ENCODE assay signal across 1 cellular context in the genomic region with DNA sequence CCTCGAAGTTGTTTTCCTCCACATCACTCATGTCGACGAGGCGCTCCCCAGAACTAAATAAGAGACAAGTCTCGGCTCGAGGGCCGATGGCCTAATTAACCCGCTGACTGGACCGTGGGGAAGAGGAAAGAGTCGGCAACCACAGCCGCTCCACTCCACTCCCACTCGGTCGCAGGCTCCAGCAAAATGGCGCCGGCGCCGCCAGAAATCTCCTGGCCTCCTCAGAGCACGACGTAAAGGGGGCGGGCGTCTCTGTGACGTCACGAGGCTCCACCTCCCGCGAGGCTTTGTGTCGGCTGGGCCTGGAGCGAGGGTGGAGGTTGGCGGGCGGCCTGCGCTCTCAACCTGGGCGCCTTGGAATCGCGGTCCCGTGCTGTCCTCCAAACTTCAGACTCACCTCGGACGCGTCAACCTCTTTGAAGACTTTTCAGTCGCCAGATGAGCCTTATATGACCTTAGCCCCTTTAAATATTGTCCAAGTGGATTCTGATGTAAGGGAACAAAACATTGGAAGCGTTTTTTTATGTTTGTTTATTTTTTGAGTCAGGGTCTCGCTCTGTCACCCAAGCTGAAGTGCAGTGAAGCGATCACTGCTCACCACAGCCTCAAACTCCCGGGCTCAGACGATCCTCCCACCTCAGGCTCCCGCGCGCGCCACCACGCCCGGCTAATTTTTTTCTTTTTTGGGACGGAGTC.
TF ChIP-seq lines count a peak whose summit lies in the region.

A gene (minus strand): TSS at position 188 of the 696 bp plus-strand sequence. CDS start 157 bp downstream, at position 31.

TF ChIP-seq in K562, 482 proteins besides CTCF, POLR2A, EP300 and RAD21 (continued from another document and continues in another):
- TF ChIP-seq, protein P1, sequence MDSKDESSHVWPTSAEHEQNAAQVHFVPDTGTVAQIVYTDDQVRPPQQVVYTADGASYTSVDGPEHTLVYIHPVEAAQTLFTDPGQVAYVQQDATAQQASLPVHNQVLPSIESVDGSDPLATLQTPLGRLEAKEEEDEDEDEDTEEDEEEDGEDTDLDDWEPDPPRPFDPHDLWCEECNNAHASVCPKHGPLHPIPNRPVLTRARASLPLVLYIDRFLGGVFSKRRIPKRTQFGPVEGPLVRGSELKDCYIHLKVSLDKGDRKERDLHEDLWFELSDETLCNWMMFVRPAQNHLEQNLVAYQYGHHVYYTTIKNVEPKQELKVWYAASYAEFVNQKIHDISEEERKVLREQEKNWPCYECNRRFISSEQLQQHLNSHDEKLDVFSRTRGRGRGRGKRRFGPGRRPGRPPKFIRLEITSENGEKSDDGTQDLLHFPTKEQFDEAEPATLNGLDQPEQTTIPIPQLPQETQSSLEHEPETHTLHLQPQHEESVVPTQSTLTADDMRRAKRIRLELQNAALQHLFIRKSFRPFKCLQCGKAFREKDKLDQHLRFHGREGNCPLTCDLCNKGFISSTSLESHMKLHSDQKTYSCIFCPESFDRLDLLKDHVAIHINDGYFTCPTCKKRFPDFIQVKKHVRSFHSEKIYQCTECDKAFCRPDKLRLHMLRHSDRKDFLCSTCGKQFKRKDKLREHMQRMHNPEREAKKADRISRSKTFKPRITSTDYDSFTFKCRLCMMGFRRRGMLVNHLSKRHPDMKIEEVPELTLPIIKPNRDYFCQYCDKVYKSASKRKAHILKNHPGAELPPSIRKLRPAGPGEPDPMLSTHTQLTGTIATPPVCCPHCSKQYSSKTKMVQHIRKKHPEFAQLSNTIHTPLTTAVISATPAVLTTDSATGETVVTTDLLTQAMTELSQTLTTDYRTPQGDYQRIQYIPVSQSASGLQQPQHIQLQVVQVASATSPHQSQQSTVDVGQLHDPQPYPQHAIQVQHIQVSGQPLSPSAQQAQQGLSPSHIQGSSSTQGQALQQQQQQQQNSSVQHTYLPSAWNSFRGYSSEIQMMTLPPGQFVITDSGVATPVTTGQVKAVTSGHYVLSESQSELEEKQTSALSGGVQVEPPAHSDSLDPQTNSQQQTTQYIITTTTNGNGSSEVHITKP (IDR thresholded peaks at IDR 0.05; ENCODE audit: partially characterized antibody), result no peak
- no peak for TF ChIP-seq XRCC3 (IDR thresholded peaks at IDR 0.05)
- no peak for TF ChIP-seq ZFPM2 (CRISPR knock-in tag; IDR thresholded peaks at IDR 0.05)
- TF ChIP-seq MBD2 (IDR thresholded peaks at IDR 0.05; ENCODE audit: borderline replicate concordance, low read depth), result peak; percentile 81
- TF ChIP-seq FOXA3 (CRISPR knock-in tag; conservative IDR thresholded peaks at IDR 0.05 in 1 of 2, IDR thresholded peaks at IDR 0.05 in 1 of 2), result peak; percentile 18 to 39; a peak in 2 of 4 replicates
- no peak for TF ChIP-seq HIVEP1 (CRISPR knock-in tag; IDR thresholded peaks at IDR 0.05)
- TF ChIP-seq MCM7 (IDR thresholded peaks at IDR 0.05), result no peak
- TF ChIP-seq, protein P2, sequence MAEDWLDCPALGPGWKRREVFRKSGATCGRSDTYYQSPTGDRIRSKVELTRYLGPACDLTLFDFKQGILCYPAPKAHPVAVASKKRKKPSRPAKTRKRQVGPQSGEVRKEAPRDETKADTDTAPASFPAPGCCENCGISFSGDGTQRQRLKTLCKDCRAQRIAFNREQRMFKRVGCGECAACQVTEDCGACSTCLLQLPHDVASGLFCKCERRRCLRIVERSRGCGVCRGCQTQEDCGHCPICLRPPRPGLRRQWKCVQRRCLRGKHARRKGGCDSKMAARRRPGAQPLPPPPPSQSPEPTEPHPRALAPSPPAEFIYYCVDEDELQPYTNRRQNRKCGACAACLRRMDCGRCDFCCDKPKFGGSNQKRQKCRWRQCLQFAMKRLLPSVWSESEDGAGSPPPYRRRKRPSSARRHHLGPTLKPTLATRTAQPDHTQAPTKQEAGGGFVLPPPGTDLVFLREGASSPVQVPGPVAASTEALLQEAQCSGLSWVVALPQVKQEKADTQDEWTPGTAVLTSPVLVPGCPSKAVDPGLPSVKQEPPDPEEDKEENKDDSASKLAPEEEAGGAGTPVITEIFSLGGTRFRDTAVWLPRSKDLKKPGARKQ (CRISPR knock-in tag; IDR thresholded peaks at IDR 0.05), result no peak
- no peak for TF ChIP-seq FOXM1 (IDR thresholded peaks at IDR 0.05; ENCODE audit: low read depth)
- TF ChIP-seq FOXM1 (CRISPR knock-in tag; IDR thresholded peaks at IDR 0.05; ENCODE audit: low read depth), result 0 out of 2 replicates have a peak, but pooled peaks have one; percentile 44
- TF ChIP-seq, protein P3, sequence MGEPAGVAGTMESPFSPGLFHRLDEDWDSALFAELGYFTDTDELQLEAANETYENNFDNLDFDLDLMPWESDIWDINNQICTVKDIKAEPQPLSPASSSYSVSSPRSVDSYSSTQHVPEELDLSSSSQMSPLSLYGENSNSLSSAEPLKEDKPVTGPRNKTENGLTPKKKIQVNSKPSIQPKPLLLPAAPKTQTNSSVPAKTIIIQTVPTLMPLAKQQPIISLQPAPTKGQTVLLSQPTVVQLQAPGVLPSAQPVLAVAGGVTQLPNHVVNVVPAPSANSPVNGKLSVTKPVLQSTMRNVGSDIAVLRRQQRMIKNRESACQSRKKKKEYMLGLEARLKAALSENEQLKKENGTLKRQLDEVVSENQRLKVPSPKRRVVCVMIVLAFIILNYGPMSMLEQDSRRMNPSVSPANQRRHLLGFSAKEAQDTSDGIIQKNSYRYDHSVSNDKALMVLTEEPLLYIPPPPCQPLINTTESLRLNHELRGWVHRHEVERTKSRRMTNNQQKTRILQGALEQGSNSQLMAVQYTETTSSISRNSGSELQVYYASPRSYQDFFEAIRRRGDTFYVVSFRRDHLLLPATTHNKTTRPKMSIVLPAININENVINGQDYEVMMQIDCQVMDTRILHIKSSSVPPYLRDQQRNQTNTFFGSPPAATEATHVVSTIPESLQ (CRISPR knock-in tag; IDR thresholded peaks at IDR 0.05), result no peak
- TF ChIP-seq FOXA1 (IDR thresholded peaks at IDR 0.05; ENCODE audit: borderline replicate concordance), result no peak
- TF ChIP-seq KDM1A (IDR thresholded peaks at IDR 0.05), result 0 out of 4 replicates have a peak, but pooled peaks of 1 of the 2 experiments have one; percentile 45
- no peak; the same call in 1 of the 2 replicates for TF ChIP-seq EGR1 (conservative IDR thresholded peaks at IDR 0.05)
- no peak for TF ChIP-seq HMG20A (CRISPR knock-in tag; conservative IDR thresholded peaks at IDR 0.05)
- TF ChIP-seq NR4A1 (CRISPR knock-in tag; IDR thresholded peaks at IDR 0.05), result no peak
- TF ChIP-seq NR4A1 (tag; IDR thresholded peaks at IDR 0.05), result no peak
- no peak; the same call in 1 of the 2 replicates for TF ChIP-seq THRAP3 (IDR thresholded peaks at IDR 0.05; ENCODE audit: borderline replicate concordance)
- TF ChIP-seq, protein P4, sequence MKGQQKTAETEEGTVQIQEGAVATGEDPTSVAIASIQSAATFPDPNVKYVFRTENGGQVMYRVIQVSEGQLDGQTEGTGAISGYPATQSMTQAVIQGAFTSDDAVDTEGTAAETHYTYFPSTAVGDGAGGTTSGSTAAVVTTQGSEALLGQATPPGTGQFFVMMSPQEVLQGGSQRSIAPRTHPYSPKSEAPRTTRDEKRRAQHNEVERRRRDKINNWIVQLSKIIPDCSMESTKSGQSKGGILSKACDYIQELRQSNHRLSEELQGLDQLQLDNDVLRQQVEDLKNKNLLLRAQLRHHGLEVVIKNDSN (CRISPR knock-in tag; IDR thresholded peaks at IDR 0.05), result no peak
- TF ChIP-seq ADNP (tag; IDR thresholded peaks at IDR 0.05), result no peak
- TF ChIP-seq RB1 (IDR thresholded peaks at IDR 0.05; ENCODE audit: low read depth), result peak; percentile 67; the same call in 1 of the 2 replicates
- no peak for TF ChIP-seq NFXL1 (CRISPR knock-in tag; IDR thresholded peaks at IDR 0.05)
- TF ChIP-seq ZBTB17 (CRISPR knock-in tag; IDR thresholded peaks at IDR 0.05), result no peak; the same call in none of the 2 replicates
- no peak; the same call in 1 of the 2 replicates for TF ChIP-seq TCF3 (CRISPR knock-in tag; IDR thresholded peaks at IDR 0.05)
- no peak for TF ChIP-seq KLF13 (tag; IDR thresholded peaks at IDR 0.05; ENCODE audit: borderline replicate concordance, low read depth)
- TF ChIP-seq FOXJ3 (CRISPR knock-in tag; IDR thresholded peaks at IDR 0.05), result no peak
- no peak for TF ChIP-seq HNRNPK (IDR thresholded peaks at IDR 0.05; ENCODE audit: low read depth, low read length, poor library complexity, severe bottlenecking)
- TF ChIP-seq ZNF644 (tag; IDR thresholded peaks at IDR 0.05; ENCODE audit: low read depth), result peak; percentile 78
- TF ChIP-seq ZNF133 (CRISPR knock-in tag; IDR thresholded peaks at IDR 0.05), result no peak
- no peak for TF ChIP-seq HDAC1 (IDR thresholded peaks at IDR 0.05)
- TF ChIP-seq ZEB2 (IDR thresholded peaks at IDR 0.05), result no peak
- TF ChIP-seq FOXP1 (CRISPR knock-in tag; IDR thresholded peaks at IDR 0.05), result no peak
- TF ChIP-seq, protein P5, sequence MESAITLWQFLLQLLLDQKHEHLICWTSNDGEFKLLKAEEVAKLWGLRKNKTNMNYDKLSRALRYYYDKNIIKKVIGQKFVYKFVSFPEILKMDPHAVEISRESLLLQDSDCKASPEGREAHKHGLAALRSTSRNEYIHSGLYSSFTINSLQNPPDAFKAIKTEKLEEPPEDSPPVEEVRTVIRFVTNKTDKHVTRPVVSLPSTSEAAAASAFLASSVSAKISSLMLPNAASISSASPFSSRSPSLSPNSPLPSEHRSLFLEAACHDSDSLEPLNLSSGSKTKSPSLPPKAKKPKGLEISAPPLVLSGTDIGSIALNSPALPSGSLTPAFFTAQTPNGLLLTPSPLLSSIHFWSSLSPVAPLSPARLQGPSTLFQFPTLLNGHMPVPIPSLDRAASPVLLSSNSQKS (CRISPR knock-in tag; IDR thresholded peaks at IDR 0.05), result no peak
- no peak for TF ChIP-seq FOXJ2 (tag; IDR thresholded peaks at IDR 0.05)
- no peak for TF ChIP-seq ZNF316 (IDR thresholded peaks at IDR 0.05)
- TF ChIP-seq, protein P6, sequence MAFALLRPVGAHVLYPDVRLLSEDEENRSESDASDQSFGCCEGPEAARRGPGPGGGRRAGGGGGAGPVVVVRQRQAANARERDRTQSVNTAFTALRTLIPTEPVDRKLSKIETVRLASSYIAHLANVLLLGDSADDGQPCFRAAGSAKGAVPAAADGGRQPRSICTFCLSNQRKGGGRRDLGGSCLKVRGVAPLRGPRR (CRISPR knock-in tag; IDR thresholded peaks at IDR 0.05), result no peak
- TF ChIP-seq, protein P7, sequence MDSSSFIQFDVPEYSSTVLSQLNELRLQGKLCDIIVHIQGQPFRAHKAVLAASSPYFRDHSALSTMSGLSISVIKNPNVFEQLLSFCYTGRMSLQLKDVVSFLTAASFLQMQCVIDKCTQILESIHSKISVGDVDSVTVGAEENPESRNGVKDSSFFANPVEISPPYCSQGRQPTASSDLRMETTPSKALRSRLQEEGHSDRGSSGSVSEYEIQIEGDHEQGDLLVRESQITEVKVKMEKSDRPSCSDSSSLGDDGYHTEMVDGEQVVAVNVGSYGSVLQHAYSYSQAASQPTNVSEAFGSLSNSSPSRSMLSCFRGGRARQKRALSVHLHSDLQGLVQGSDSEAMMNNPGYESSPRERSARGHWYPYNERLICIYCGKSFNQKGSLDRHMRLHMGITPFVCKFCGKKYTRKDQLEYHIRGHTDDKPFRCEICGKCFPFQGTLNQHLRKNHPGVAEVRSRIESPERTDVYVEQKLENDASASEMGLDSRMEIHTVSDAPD (CRISPR knock-in tag; IDR thresholded peaks at IDR 0.05), result no peak
- peak; percentile 35 for TF ChIP-seq RBBP5 (IDR thresholded peaks at IDR 0.05; ENCODE audit: borderline replicate concordance, insufficient read depth, low read length, poor library complexity, severe bottlenecking)
- TF ChIP-seq GTF2A2 (tag; IDR thresholded peaks at IDR 0.05), result no peak
- no peak for TF ChIP-seq RFX1 (IDR thresholded peaks at IDR 0.05)
- 0 out of 2 replicates have a peak, but pooled peaks have one; percentile 56 for TF ChIP-seq LEF1 (IDR thresholded peaks at IDR 0.05)
- TF ChIP-seq ZNF696 (CRISPR knock-in tag; conservative IDR thresholded peaks at IDR 0.05), result no peak
- TF ChIP-seq MTA2 (IDR thresholded peaks at IDR 0.05; ENCODE audit: low read depth), result no peak
- TF ChIP-seq MECOM (CRISPR knock-in tag; IDR thresholded peaks at IDR 0.05), result peak; percentile 59; the same call in 1 of the 2 replicates
- TF ChIP-seq, protein P8, sequence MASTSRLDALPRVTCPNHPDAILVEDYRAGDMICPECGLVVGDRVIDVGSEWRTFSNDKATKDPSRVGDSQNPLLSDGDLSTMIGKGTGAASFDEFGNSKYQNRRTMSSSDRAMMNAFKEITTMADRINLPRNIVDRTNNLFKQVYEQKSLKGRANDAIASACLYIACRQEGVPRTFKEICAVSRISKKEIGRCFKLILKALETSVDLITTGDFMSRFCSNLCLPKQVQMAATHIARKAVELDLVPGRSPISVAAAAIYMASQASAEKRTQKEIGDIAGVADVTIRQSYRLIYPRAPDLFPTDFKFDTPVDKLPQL (IDR thresholded peaks at IDR 0.05; ENCODE audit: extremely low read depth, insufficient read length), result peak; percentile 69
- no peak for TF ChIP-seq ZKSCAN3 (CRISPR knock-in tag; IDR thresholded peaks at IDR 0.05)
- TF ChIP-seq, protein P9, sequence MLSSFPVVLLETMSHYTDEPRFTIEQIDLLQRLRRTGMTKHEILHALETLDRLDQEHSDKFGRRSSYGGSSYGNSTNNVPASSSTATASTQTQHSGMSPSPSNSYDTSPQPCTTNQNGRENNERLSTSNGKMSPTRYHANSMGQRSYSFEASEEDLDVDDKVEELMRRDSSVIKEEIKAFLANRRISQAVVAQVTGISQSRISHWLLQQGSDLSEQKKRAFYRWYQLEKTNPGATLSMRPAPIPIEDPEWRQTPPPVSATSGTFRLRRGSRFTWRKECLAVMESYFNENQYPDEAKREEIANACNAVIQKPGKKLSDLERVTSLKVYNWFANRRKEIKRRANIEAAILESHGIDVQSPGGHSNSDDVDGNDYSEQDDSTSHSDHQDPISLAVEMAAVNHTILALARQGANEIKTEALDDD (IDR thresholded peaks at IDR 0.05), result 0 out of 2 replicates have a peak, but pooled peaks have one; percentile 9
- TF ChIP-seq U2AF1 (optimal IDR thresholded peaks at IDR 0.05; ENCODE audit: low read depth, low read length), result no peak
- peak; percentile 87 for TF ChIP-seq SMAD1 (IDR thresholded peaks at IDR 0.05; ENCODE audit: low read depth, low read length, partially characterized antibody)
- no peak; the same call in 1 of the 2 replicates for TF ChIP-seq FOSL1 (tag; conservative IDR thresholded peaks at IDR 0.05)
- TF ChIP-seq, protein P10, sequence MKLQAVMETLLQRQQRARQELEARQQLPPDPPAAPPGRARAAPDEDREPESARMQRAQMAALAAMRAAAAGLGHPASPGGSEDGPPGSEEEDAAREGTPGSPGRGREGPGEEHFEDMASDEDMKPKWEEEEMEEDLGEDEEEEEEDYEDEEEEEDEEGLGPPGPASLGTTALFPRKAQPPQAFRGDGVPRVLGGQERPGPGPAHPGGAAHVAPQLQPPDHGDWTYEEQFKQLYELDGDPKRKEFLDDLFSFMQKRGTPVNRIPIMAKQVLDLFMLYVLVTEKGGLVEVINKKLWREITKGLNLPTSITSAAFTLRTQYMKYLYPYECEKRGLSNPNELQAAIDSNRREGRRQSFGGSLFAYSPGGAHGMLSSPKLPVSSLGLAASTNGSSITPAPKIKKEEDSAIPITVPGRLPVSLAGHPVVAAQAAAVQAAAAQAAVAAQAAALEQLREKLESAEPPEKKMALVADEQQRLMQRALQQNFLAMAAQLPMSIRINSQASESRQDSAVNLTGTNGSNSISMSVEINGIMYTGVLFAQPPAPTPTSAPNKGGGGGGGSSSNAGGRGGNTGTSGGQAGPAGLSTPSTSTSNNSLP (IDR thresholded peaks at IDR 0.05; ENCODE audit: borderline replicate concordance, low read depth, low read length), result no peak
- TF ChIP-seq TAF7 (tag; IDR thresholded peaks at IDR 0.05), result peak; percentile 95
- TF ChIP-seq ZKSCAN1 (IDR thresholded peaks at IDR 0.05; ENCODE audit: low read depth, low read length), result no peak
